23 cellular contexts compared by ENCODE assay signal in the genomic region with DNA sequence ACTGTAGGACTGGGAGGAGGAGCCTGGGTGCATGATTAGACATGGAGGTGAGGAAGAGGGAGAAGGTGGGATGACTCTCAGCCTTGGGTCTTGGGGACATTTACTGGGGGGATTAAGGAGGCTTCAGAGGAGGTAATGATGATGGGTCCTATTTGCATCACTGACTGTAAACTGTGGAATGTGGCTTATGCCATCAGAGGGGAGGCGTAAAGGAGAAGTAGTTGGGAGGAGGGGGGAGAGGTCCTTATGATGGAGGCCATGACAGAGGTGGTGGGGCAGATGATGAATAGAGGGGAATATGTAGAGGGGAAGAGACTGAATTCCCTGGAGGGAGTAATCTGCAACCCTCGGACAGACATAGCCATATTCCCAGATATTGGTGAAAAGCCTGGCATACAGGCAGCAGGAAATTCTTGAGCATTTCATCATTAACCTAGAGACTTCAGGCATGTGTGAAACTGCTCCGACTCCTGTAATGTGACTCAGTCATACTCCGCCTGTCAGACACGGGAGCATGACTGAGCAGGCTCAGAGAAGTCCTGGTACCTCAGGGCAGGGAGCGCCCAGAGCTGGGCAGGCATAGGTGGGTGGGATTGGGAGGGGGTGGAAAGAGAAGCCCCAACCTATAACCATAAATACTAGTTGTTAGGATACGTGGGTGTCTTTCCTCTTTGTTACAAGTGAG. TPM values are rescaled to one million over a fixed set of nuclear protein-coding genes. Genes with fewer than 3 reads are reported as not detected.
DNase-seq lines count a peak whose midpoint lies in the region; ATAC-seq and TF ChIP-seq lines count a peak whose summit lies in the region.
"Had no signal": no experiment of that assay in that cellular context is flagged by ENCODE, and none has a peak within 500 bp of the region (broad histone marks: within the 10 kb centered on the region; RNA-seq: fewer than 3 reads in every experiment).

No MANE protein-coding gene starts in this region.

- H3K4me3 ChIP-seq in GM23248 (no peak overlapping the region), fibroblast of mammary gland (ENCODE audit: control insufficient read depth, low read depth, low read length) (no peak overlapping the region), brain microvascular endothelial cell (ENCODE audit: low read depth, low read length) (no peak overlapping the region)
- H3K4me3 ChIP-seq: mucosa of descending colon, neural progenitor cell had no signal

- H3K79me2 ChIP-seq in GM23248 (ENCODE audit: insufficient read depth) = no peaks in the 10 kb centered on the region

- H3K9ac ChIP-seq in GM23248 = peak overlapping the region; percentile 35
- H3K9ac ChIP-seq: neural progenitor cell had no signal

- TF ChIP-seq CTCF in fibroblast of mammary gland (conservative IDR thresholded peaks at IDR 0.05; ENCODE audit: control insufficient read depth, insufficient read depth, low read depth, low read length) (no peak), brain microvascular endothelial cell (IDR thresholded peaks at IDR 0.05; ENCODE audit: low read depth, low read length, missing control alignments) (no peak)

- DNase-seq in ACHN (peak; percentile 46), GM23248 (peak; percentile 94), RPMI7951 (ENCODE audit: low read depth) (peak; percentile 63), fibroblast of mammary gland (ENCODE audit: low read depth) (peak; percentile 35), brain microvascular endothelial cell (no peak)
- DNase-seq: activated CD8-positive, alpha-beta memory T cell treated with anti-CD3 and anti-CD28 coated beads, Interleukin-2, amount 50 U/mL, for 48 hours; activated effector memory CD4-positive, alpha-beta T cell treated with Interleukin-2 at 50 U/mL for 16 hours; CD4-positive, CD25-positive, alpha-beta regulatory T cell; glutamatergic neuron; left ventricle myocardium superior; mucosa of descending colon; NCI-H1930; NCI-H446; Right ventricle myocardium superior; stimulated activated CD4-positive, alpha-beta T cell treated with anti-CD3 and anti-CD28 coated beads, Interleukin-12 subunit alpha, Interleukin-12 subunit beta, amount 100 ng/mL, for 4 hours; stimulated activated CD8-positive, alpha-beta memory T cell treated with anti-CD3 and anti-CD28 coated beads, Interleukin-4, amount 100 ng/mL, for 48 hours; substantia nigra had no signal

- H3K36me3 ChIP-seq in GM23248 (ENCODE audit: low read depth) = no peaks in the 10 kb centered on the region
- no peaks in the 10 kb centered on the region for H3K36me3 ChIP-seq in brain microvascular endothelial cell (replicated peaks)
- H3K36me3 ChIP-seq: neural progenitor cell had no signal

- in situ Hi-C loops in ACHN (cut with HindIII; ENCODE audit: low pct_ligation_motif_present, low pct_unique_long_range_greater_than_20kb, low sequenced_read_pairs) = no loop called here
- in situ Hi-C loops in GM23248 (cut with MboI) = no loop called here
- in situ Hi-C loops in brain microvascular endothelial cell (cut with HindIII; ENCODE audit: low pct_ligation_motif_present, low sequenced_read_pairs) = no loop called here

- no peaks in the 10 kb centered on the region for H3K9me3 ChIP-seq in GM23248 (ENCODE audit: low read depth)
- H3K9me3 ChIP-seq: mucosa of descending colon had no signal

- ATAC-seq in HG03135 (IDR thresholded peaks at IDR 0.05; ENCODE audit: unreplicated experiment) (no peak), GM21528 (IDR thresholded peaks at IDR 0.05; ENCODE audit: low FRiP score, unreplicated experiment) (no peak), HG03139 (IDR thresholded peaks at IDR 0.05; ENCODE audit: unreplicated experiment) (no peak)
- ATAC-seq: left ventricle myocardium superior, mucosa of descending colon had no signal

- 12 to 16% methylated on average over 7 of the region's 7 CpGs for WGBS in GM23248 (ENCODE audit: low coverage in 1 of 2, low lambda C conversion rate in 2 of 2, missing lambda C conversion rate in 2 of 2), 2 experiments

- peak overlapping the region; percentile 28 for H3K4me2 ChIP-seq in GM23248 (ENCODE audit: unreplicated experiment)
- H3K4me2 ChIP-seq: neural progenitor cell had no signal

- no peaks in the 10 kb centered on the region for H3K9me2 ChIP-seq in GM23248 (ENCODE audit: insufficient read depth)

- no peak overlapping the region for H2AFZ ChIP-seq in GM23248
- H2AFZ ChIP-seq: neural progenitor cell had no signal

- 0 out of 2 replicates have a peak, but pooled peaks cover 3% of the 10 kb centered on the region for H3K27me3 ChIP-seq in GM23248 (replicated peaks; ENCODE audit: insufficient read depth)
- H3K27me3 ChIP-seq in brain microvascular endothelial cell (replicated peaks) = no peaks in the 10 kb centered on the region
- H3K27me3 ChIP-seq: neural progenitor cell had no signal

- H3K27ac ChIP-seq in GM23248 (peak overlapping the region; percentile 65), brain microvascular endothelial cell (no peak overlapping the region)
- H3K27ac ChIP-seq: neural progenitor cell had no signal

- H3K4me1 ChIP-seq in GM23248 (ENCODE audit: insufficient read depth) = peaks cover 22% of the 10 kb centered on the region
- H3K4me1 ChIP-seq: neural progenitor cell had no signal

- H4K20me1 ChIP-seq in GM23248 (ENCODE audit: insufficient read depth) = no peaks in the 10 kb centered on the region

- H3F3A ChIP-seq in GM23248 (ENCODE audit: insufficient read depth) = peaks cover 16% of the 10 kb centered on the region

RNA-seq across cellular contexts. Expression of gene LCE5A, which starts 8.0 kb away (rescaled TPM):
- not detected in 2 replicates for total RNA-seq in GM23248 (2014; rRNA removed; shearing (Covaris generic))
- polyA plus RNA-seq in GM23248 (2016; fragmentation: Nextera tagmentation; extraction: Ambion mirVana) = not detected in 2 replicates
- total RNA-seq in RPMI7951 (2014; rRNA removed; shearing (Covaris generic)) = not detected in 2 replicates
- total RNA-seq: CD4-positive, CD25-positive, alpha-beta regulatory T cell; endothelial cell of umbilical vein; left ventricle myocardium superior; mucosa of descending colon; pulmonary artery endothelial cell; Right ventricle myocardium superior had no signal
- polyA plus RNA-seq: CD4-positive, CD25-positive, alpha-beta regulatory T cell; endothelial cell of umbilical vein had no signal

RNA-seq across cellular contexts. Expression of gene CRCT1, which starts 11.6 kb away (rescaled TPM):
- not detected in 2 replicates for total RNA-seq in GM23248 (2014; rRNA removed; shearing (Covaris generic))
- polyA plus RNA-seq in GM23248 (2016; fragmentation: Nextera tagmentation; extraction: Ambion mirVana) = not detected in 2 replicates
- total RNA-seq in RPMI7951 (2014; rRNA removed; shearing (Covaris generic)) = not detected in 2 replicates
- total RNA-seq: CD4-positive, CD25-positive, alpha-beta regulatory T cell; endothelial cell of umbilical vein; left ventricle myocardium superior; mucosa of descending colon; pulmonary artery endothelial cell; Right ventricle myocardium superior had no signal
- polyA plus RNA-seq: CD4-positive, CD25-positive, alpha-beta regulatory T cell; endothelial cell of umbilical vein had no signal
